17 cellular contexts compared by ENCODE assay signal in genomic region chr4:181224826-181225225, GRCh38.
"Had no signal": no experiment of that assay in that cellular context is flagged by ENCODE, and none has a peak within 500 bp of the region (broad histone marks: within the 10 kb centered on the region; RNA-seq: fewer than 3 reads in every experiment).

No MANE protein-coding gene starts in this region.

- H3K9me3 ChIP-seq: gastrocnemius medialis, mucosa of descending colon, tibial artery, upper lobe of right lung, vagina had no signal

- H3K27me3 ChIP-seq: gastrocnemius medialis, tibial artery, upper lobe of right lung, vagina had no signal

- H3K36me3 ChIP-seq: gastrocnemius medialis, tibial artery, upper lobe of right lung, vagina had no signal

- H3K4me3 ChIP-seq: dorsolateral prefrontal cortex, gastrocnemius medialis, mucosa of descending colon, tibial artery, upper lobe of right lung, vagina had no signal

- H3K4me1 ChIP-seq: gastrocnemius medialis, tibial artery, upper lobe of right lung, vagina had no signal

- ATAC-seq: esophagus mucosa; gastrocnemius medialis; left lobe of liver; mucosa of descending colon; naive thymus-derived CD8-positive, alpha-beta T cell; right cardiac atrium; stimulated activated naive CD8-positive, alpha-beta T cell treated with anti-CD3 and anti-CD28 coated beads, Interleukin-15, Interleukin-2, amounts not matched to agents 100 U/mL and 50 U/mL, for 24 hours; upper lobe of right lung had no signal

- DNase-seq: cortex of kidney; dorsolateral prefrontal cortex; effector CD8-positive, alpha-beta T cell; gastrocnemius medialis; islet precursor cell; mammary epithelial cell; mucosa of descending colon; naive thymus-derived CD8-positive, alpha-beta T cell; right cardiac atrium; small intestine; stimulated activated CD4-positive, alpha-beta T cell treated with anti-CD3 and anti-CD28 coated beads, Interleukin-12 subunit alpha, Interleukin-12 subunit beta, amount 100 ng/mL, for 4 hours; stimulated activated naive CD8-positive, alpha-beta T cell treated with anti-CD3 and anti-CD28 coated beads, Interleukin-15, Interleukin-2, amounts not matched to agents 100 U/mL and 50 U/mL, for 24 hours; tibial artery; upper lobe of right lung had no signal

- H3K27ac ChIP-seq: dorsolateral prefrontal cortex, gastrocnemius medialis, tibial artery, upper lobe of right lung, vagina had no signal
